ENCODE assay signal across 1 cellular context in genomic region chr6:5003604-5004372, GRCh38.
TF ChIP-seq lines count a peak whose summit lies in the region.

A gene with protein sequence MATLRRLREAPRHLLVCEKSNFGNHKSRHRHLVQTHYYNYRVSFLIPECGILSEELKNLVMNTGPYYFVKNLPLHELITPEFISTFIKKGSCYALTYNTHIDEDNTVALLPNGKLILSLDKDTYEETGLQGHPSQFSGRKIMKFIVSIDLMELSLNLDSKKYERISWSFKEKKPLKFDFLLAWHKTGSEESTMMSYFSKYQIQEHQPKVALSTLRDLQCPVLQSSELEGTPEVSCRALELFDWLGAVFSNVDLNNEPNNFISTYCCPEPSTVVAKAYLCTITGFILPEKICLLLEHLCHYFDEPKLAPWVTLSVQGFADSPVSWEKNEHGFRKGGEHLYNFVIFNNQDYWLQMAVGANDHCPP (minus strand): TSS chr6:5004037. CDS start chr6:5004002, 35 bp downstream.

TF ChIP-seq in K562, 482 proteins besides CTCF, POLR2A, EP300 and RAD21 (continued from another document):
- TF ChIP-seq ZNF354B (CRISPR knock-in tag; IDR thresholded peaks at IDR 0.05) (no peak), ZSCAN29 (IDR thresholded peaks at IDR 0.05) (0 out of 2 replicates have a peak, but pooled peaks have one; percentile 58), ETS2 (tag; IDR thresholded peaks at IDR 0.05; ENCODE audit: borderline replicate concordance, poor library complexity, severe bottlenecking) (no peak), C11orf30 (IDR thresholded peaks at IDR 0.05; ENCODE audit: low read depth) (no peak), SRSF9 (IDR thresholded peaks at IDR 0.05; ENCODE audit: borderline replicate concordance, low read depth, low read length) (no peak), FOXP4 (CRISPR knock-in tag; IDR thresholded peaks at IDR 0.05; ENCODE audit: borderline replicate concordance) (no peak; the same call in 1 of the 2 replicates), NFE2 (IDR thresholded peaks at IDR 0.05; ENCODE audit: low read depth) (0 out of 2 replicates have a peak, but pooled peaks have one; percentile 5), HMGN3 (IDR thresholded peaks at IDR 0.05; ENCODE audit: borderline replicate concordance, extremely low read depth, insufficient read length, low read depth, low read length) (no peak), MCM3 (IDR thresholded peaks at IDR 0.05) (no peak)
- TF ChIP-seq, protein P1, sequence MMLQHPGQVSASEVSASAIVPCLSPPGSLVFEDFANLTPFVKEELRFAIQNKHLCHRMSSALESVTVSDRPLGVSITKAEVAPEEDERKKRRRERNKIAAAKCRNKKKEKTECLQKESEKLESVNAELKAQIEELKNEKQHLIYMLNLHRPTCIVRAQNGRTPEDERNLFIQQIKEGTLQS (IDR thresholded peaks at IDR 0.05): no peak
- TF ChIP-seq, protein P1 (CRISPR knock-in tag; conservative IDR thresholded peaks at IDR 0.05): peak; percentile 49; the same call in 1 of the 2 replicates
